Comparison of ENCODE assay signal across 23 cellular contexts in genomic region chr15:99956022-99956775, GRCh38.
A peak's percentile ranks its signal among the peaks of the same experiment; 100 is the strongest.
DNase-seq lines count a peak whose midpoint lies in the region; ATAC-seq and TF ChIP-seq lines count a peak whose summit lies in the region.
"Had no signal": no experiment of that assay in that cellular context is flagged by ENCODE, and none has a peak within 500 bp of the region (broad histone marks: within the 10 kb centered on the region; RNA-seq: fewer than 3 reads in every experiment).

No MANE protein-coding gene starts in this region.

- TF ChIP-seq CTCF in foreskin keratinocyte (conservative IDR thresholded peaks at IDR 0.05) (no peak), sigmoid colon (IDR thresholded peaks at IDR 0.05) (no peak)

- peaks cover 0 to 4% (median 0%) of the 10 kb centered on the region in 4 donors for H3K9me3 ChIP-seq in sigmoid colon
- H3K9me3 ChIP-seq: body of pancreas, heart right ventricle, thyroid gland had no signal

- H3K4me1 ChIP-seq in foreskin keratinocyte (peaks cover 5% of the 10 kb centered on the region), sigmoid colon (no peaks in the 10 kb centered on the region)
- H3K4me1 ChIP-seq: body of pancreas, heart right ventricle, neural progenitor cell had no signal

- intact Hi-C loops in sigmoid colon (cut with DNase I): no loop called here

- H3K36me3 ChIP-seq in H7 (replicated peaks; ENCODE audit: control insufficient read depth, insufficient read depth, low read length): no peaks in the 10 kb centered on the region
- H3K36me3 ChIP-seq in sigmoid colon: no peaks in the 10 kb centered on the region
- H3K36me3 ChIP-seq: heart right ventricle, neural progenitor cell, thyroid gland had no signal

- DNase-seq in H7 (peak; percentile 41), foreskin keratinocyte (peak; percentile 34 to 70), sigmoid colon (peak; percentile 50), NCI-H524 treated with DMSO at 0.1 percent for 48 hours (lab: John Stamatoyannopoulos, UW) (no peak), HK-2 (ENCODE audit: unreplicated experiment) (no peak)
- peak; percentile 22 for DNase-seq in activated CD8-positive, alpha-beta memory T cell treated with anti-CD3 and anti-CD28 coated beads, Interleukin-2, amount 50 U/mL, for 48 hours
- DNase-seq: activated CD4-positive, alpha-beta T cell treated with anti-CD3 and anti-CD28 coated beads, Interleukin-2, amount 50 U/mL, for 1 hour; activated gamma-delta T cell treated with Interleukin-2 at 50 U/mL for 16 hours; activated T-cell treated with anti-CD3 and anti-CD28 coated beads for 4 hours; AML-193; body of pancreas; CD8-positive, alpha-beta memory T cell; heart right ventricle; immature natural killer cell; NCI-H1417 treated with DMSO at 0.1 percent for 48 hours; NCI-H2107; NCI-H510A; NK-92 treated with Interleukin-12 subunit alpha and Interleukin-12 subunit beta, amount 100 ng/mL, for 24 hours; stimulated activated CD4-positive, alpha-beta T cell treated with anti-CD3 and anti-CD28 coated beads, Interleukin-4, amount 100 ng/mL, for 1 hour; stimulated activated naive CD8-positive, alpha-beta T cell treated with anti-CD3 and anti-CD28 coated beads, Interleukin-15, Interleukin-2, amounts not matched to agents 100 U/mL and 50 U/mL, for 24 hours; thyroid gland had no signal

- H3K4me3 ChIP-seq in H7 (ENCODE audit: insufficient read depth, low read depth, low read length) (no peak overlapping the region), sigmoid colon (no peak overlapping the region)
- H3K4me3 ChIP-seq: body of pancreas, heart right ventricle, neural progenitor cell, thyroid gland had no signal

- 77 to 80% methylated on average over 11 of the region's 11 CpGs for WGBS in sigmoid colon, 2 donors

- H3K27ac ChIP-seq in foreskin keratinocyte: no peak overlapping the region
- no peak overlapping the region for H3K27ac ChIP-seq in sigmoid colon
- H3K27ac ChIP-seq: body of pancreas, heart right ventricle, neural progenitor cell, thyroid gland had no signal

- ATAC-seq in foreskin keratinocyte (peak; percentile 71), HG02763 (IDR thresholded peaks at IDR 0.05; ENCODE audit: unreplicated experiment) (no peak)
- ATAC-seq: body of pancreas; stimulated activated naive CD8-positive, alpha-beta T cell treated with anti-CD3 and anti-CD28 coated beads, Interleukin-15, Interleukin-2, amounts not matched to agents 100 U/mL and 50 U/mL, for 24 hours had no signal

- TF ChIP-seq EP300 in sigmoid colon (IDR thresholded peaks at IDR 0.05): no peak

- TF ChIP-seq POLR2A in sigmoid colon (IDR thresholded peaks at IDR 0.05): no peak

- H3K27me3 ChIP-seq in H7 (ENCODE audit: control insufficient read depth, insufficient read depth, low read length): no peaks in the 10 kb centered on the region
- H3K27me3 ChIP-seq in foreskin keratinocyte: peaks cover 5% of the 10 kb centered on the region
- H3K27me3 ChIP-seq in sigmoid colon: peaks cover 0 to 23% (median 0%) of the 10 kb centered on the region in 3 donors
- H3K27me3 ChIP-seq: body of pancreas, neural progenitor cell, thyroid gland had no signal

Comparison
In these comparisons a context has a peak if more than half of its experiments do, and no peak if none do; other contexts are left out.
1. DNase-seq: peak in H7 (single experiment), activated CD8-positive, alpha-beta memory T cell treated with anti-CD3 and anti-CD28 coated beads, Interleukin-2, amount 50 U/mL, for 48 hours (single experiment), foreskin keratinocyte (2 of 2) and sigmoid colon (single experiment); none in NCI-H524 treated with DMSO at 0.1 percent for 48 hours (single experiment) and HK-2 (single experiment).